ENCODE assay signal across 8 cellular contexts in genomic region chr2:64839844-64840243, GRCh38.
DNase-seq lines count a peak whose midpoint lies in the region; ATAC-seq, FAIRE-seq and TF ChIP-seq lines count a peak whose summit lies in the region.

No MANE protein-coding gene starts in this region.

- ATAC-seq in GM19455 (IDR thresholded peaks at IDR 0.05; ENCODE audit: unreplicated experiment) (peak; percentile 88), HG03457 (IDR thresholded peaks at IDR 0.05; ENCODE audit: unreplicated experiment) (peak; percentile 80), K562 (peak; percentile 31)

- FAIRE-seq in K562 (lab: Jason Lieb, UNC), result no peak

- no peak overlapping the region for H3K56ac ChIP-seq in H9 (ENCODE audit: insufficient read length, low read depth, low read length)

- TF ChIP-seq CTCF in K562 (IDR thresholded peaks at IDR 0.05 in 2 of 3, conservative IDR thresholded peaks at IDR 0.05 in 1 of 3; ENCODE audit: insufficient read depth in 2 of 3, low read depth in 1 of 3, low read length in 3 of 3) (no peak), transverse colon (IDR thresholded peaks at IDR 0.05) (no peak), H9 (conservative IDR thresholded peaks at IDR 0.05) (no peak), Calu3 (IDR thresholded peaks at IDR 0.05; ENCODE audit: unreplicated experiment) (no peak)

- H3K79me1 ChIP-seq in H9 (ENCODE audit: insufficient read depth, low read depth, low read length, poor library complexity, severe bottlenecking), result no peaks in the 10 kb centered on the region

- peaks cover 0 to 2% of the 10 kb centered on the region in 2 experiments; a peak in 1 of 5 replicates for H3K9me3 Mint-ChIP-seq in H9
- H3K9me3 Mint-ChIP-seq in Calu3 (ENCODE audit: low read depth, unreplicated experiment), result no peaks in the 10 kb centered on the region

- no peak overlapping the region for H2BK20ac ChIP-seq in H9 (ENCODE audit: low read depth, low read length, poor library complexity, severe bottlenecking)

- H3K27ac ChIP-seq in K562 (ENCODE audit: extremely low read depth, low read depth, low read length) (no peak overlapping the region), transverse colon (peak overlapping the region; percentile 3 to 77 (median 31)), H9 (ENCODE audit: insufficient read length, low read depth, low read length) (no peak overlapping the region)

- H3K4me3 ChIP-seq in K562 (no peak overlapping the region), transverse colon (no peak overlapping the region)

- H3K23me2 ChIP-seq in H9 (ENCODE audit: insufficient read length, low read depth, low read length, poor library complexity, severe bottlenecking), result no peaks in the 10 kb centered on the region

- intact Hi-C loops in K562 (cut with micrococcal nuclease) (no loop called here), transverse colon (cut with DNase I; ENCODE audit: low total_unique reads) (no loop called here), Calu3 (cut with micrococcal nuclease; ENCODE audit: unreplicated experiment) (loop anchor here (10.0 kb wide), 1 partner anchor 195 kb away; no protein-coding TSS in a partner anchor)

- H2BK15ac ChIP-seq in H9 (ENCODE audit: low read depth, low read length), result no peak overlapping the region

- H4K20me1 ChIP-seq in K562 (replicated peaks; ENCODE audit: control insufficient read depth, insufficient read depth, low read length) (no peaks in the 10 kb centered on the region), H9 (ENCODE audit: control insufficient read depth, insufficient read depth, insufficient read length) (no peaks in the 10 kb centered on the region)

- H3K14ac ChIP-seq in H9 (ENCODE audit: insufficient read depth, low read length), result no peak overlapping the region

- no peak overlapping the region for H4K91ac ChIP-seq in H9 (ENCODE audit: insufficient read length, low read depth, low read length)

- no peaks in the 10 kb centered on the region for H3K36me3 Mint-ChIP-seq in H9 (ENCODE audit: insufficient read depth in 1 of 3, low read depth in 3 of 3)
- H3K36me3 Mint-ChIP-seq in Calu3 (ENCODE audit: insufficient read depth, unreplicated experiment), result no peaks in the 10 kb centered on the region

- TF ChIP-seq RAD21 in K562 (CRISPR knock-in tag; conservative IDR thresholded peaks at IDR 0.05 in 1 of 2, IDR thresholded peaks at IDR 0.05 in 1 of 2), result no peak

- TF ChIP-seq EP300 in K562 (IDR thresholded peaks at IDR 0.05; ENCODE audit: low read length) (no peak), transverse colon (IDR thresholded peaks at IDR 0.05; ENCODE audit: low read depth) (no peak)

- H3K4ac ChIP-seq in H9 (ENCODE audit: low read depth, low read length), result no peak overlapping the region

- no peak overlapping the region for H3T11ph ChIP-seq in H9 (ENCODE audit: low read length)

- H3K27ac Mint-ChIP-seq in H9, result no peak overlapping the region
- no peak overlapping the region for H3K27ac Mint-ChIP-seq in Calu3 (ENCODE audit: unreplicated experiment)

- H3K4me1 Mint-ChIP-seq in H9 (peaks cover 12 to 21% of the 10 kb centered on the region in 2 experiments), Calu3 (ENCODE audit: low read depth, unreplicated experiment) (peaks cover 53% of the 10 kb centered on the region)

- H2AK5ac ChIP-seq in H9 (ENCODE audit: insufficient read length, low read length), result no peak overlapping the region

- no peak overlapping the region; the same call in 1 of the 2 replicates for H3K4me2 ChIP-seq in K562 (ENCODE audit: insufficient read depth, low read length)
- H3K4me2 ChIP-seq in H9 (ENCODE audit: insufficient read depth, insufficient read length, low read length), result no peak overlapping the region

- no peak overlapping the region for H2BK120ac ChIP-seq in H9 (ENCODE audit: low read depth, low read length, poor library complexity, severe bottlenecking)

- TF ChIP-seq POLR2A in K562 (conservative IDR thresholded peaks at IDR 0.05), result no peak
- TF ChIP-seq POLR2A in transverse colon (IDR thresholded peaks at IDR 0.05), result no peak

- no TSS peak for BruUV-seq in K562 (replicated peaks; lab: Mats Ljungman, UMichigan)
- no TSS peak for BruUV-seq in Calu3 (replicated peaks; lab: Mats Ljungman, UMichigan)

- H3K4me1 ChIP-seq in K562 (replicated peaks in 1 of 2; ENCODE audit: control insufficient read depth in 2 of 2, insufficient read depth in 2 of 2, low read length in 2 of 2), result peaks cover 3 to 12% of the 10 kb centered on the region in 2 experiments; a peak in 4 of 5 replicates
- peaks cover 9 to 33% (median 14%) of the 10 kb centered on the region in 4 donors for H3K4me1 ChIP-seq in transverse colon
- H3K4me1 ChIP-seq in H9 (ENCODE audit: insufficient read depth, low read length), result no peaks in the 10 kb centered on the region; the same call in 1 of the 2 replicates

- POLR2A ChIA-PET in K562 (lab: Yijun Ruan, JAX), result interaction anchor here (1.0 kb wide), 1 partner anchor 16 kb away, joined by 4 read pairs; no protein-coding TSS in a partner anchor

- H3K79me2 ChIP-seq in K562 (ENCODE audit: control insufficient read depth, insufficient read depth, low read length) (no peaks in the 10 kb centered on the region), H9 (ENCODE audit: insufficient read depth, low read length) (no peaks in the 10 kb centered on the region)

- H3K9me3 ChIP-seq in K562 (replicated peaks; ENCODE audit: control insufficient read depth, insufficient read depth, low read depth, low read length), result no peaks in the 10 kb centered on the region
- H3K9me3 ChIP-seq in transverse colon, result no peaks in the 10 kb centered on the region
- no peaks in the 10 kb centered on the region for H3K9me3 ChIP-seq in H9 (ENCODE audit: control insufficient read depth, low read depth, low read length)

- H3K4me3 Mint-ChIP-seq in H9 (no peak overlapping the region), Calu3 (ENCODE audit: low read depth, unreplicated experiment) (no peak overlapping the region)

- H3K9ac ChIP-seq in K562 (ENCODE audit: insufficient read depth in 1 of 2, low read depth in 2 of 2, low read length in 2 of 2) (no peak overlapping the region; a peak in 1 of 4 replicates), H9 (ENCODE audit: extremely low read depth, insufficient read length, low read length) (no peak overlapping the region)

- H3K23ac ChIP-seq in H9 (ENCODE audit: insufficient read length, low read depth, low read length), result no peak overlapping the region

- H3K27me3 ChIP-seq in K562 (ENCODE audit: control insufficient read depth in 2 of 2, insufficient read depth in 2 of 2, low read length in 2 of 2) (no peaks in the 10 kb centered on the region), transverse colon (no peaks in the 10 kb centered on the region), H9 (ENCODE audit: insufficient read depth, low read length) (no peaks in the 10 kb centered on the region)

- H2AFZ ChIP-seq in K562 (ENCODE audit: low read depth, low read length) (peak overlapping the region; percentile 82), H9 (ENCODE audit: low read length) (no peak overlapping the region)

- CTCF ChIA-PET in K562 (lab: Yijun Ruan, JAX; ENCODE audit: low intra/inter-chr PET ratio) (no interaction called here), Calu3 (lab: Charles Lee) (interaction anchor here (0.7 to 2.4 kb wide), 6 partner anchors 11 to 232 kb away, joined by 3 to 18 read pairs (median 8); partner anchors contain the start of gene SERTAD2)

- H3K18ac ChIP-seq in H9 (ENCODE audit: insufficient read length, low read depth, low read length), result no peak overlapping the region

- no peaks in the 10 kb centered on the region for H3K9me1 ChIP-seq in K562 (ENCODE audit: control insufficient read depth, insufficient read depth, low read length)

- H4K5ac ChIP-seq in H9 (ENCODE audit: insufficient read length, low read depth, low read length), result no peak overlapping the region

- no peaks in the 10 kb centered on the region for H3K36me3 ChIP-seq in K562 (ENCODE audit: control insufficient read depth, insufficient read depth, low read length)
- no peaks in the 10 kb centered on the region for H3K36me3 ChIP-seq in transverse colon

- H2BK5ac ChIP-seq in H9 (ENCODE audit: insufficient read length, low read length), result no peak overlapping the region

- peaks cover 9% of the 10 kb centered on the region for H3K27me3 Mint-ChIP-seq in H9 (ENCODE audit: low read depth)
- H3K27me3 Mint-ChIP-seq in Calu3 (ENCODE audit: unreplicated experiment), result no peaks in the 10 kb centered on the region

- WGBS in K562 (ENCODE audit: insufficient coverage, low coverage, missing lambda C conversion rate), result 31% methylated on average over 6 of the region's 6 CpGs
- 86% methylated on average over 5 of the region's 6 CpGs; no CpG with 5 or more reads in 1 of the 2 donors for WGBS in transverse colon (ENCODE audit: low coverage in 1 of 2), 2 donors
- no CpG with 5 or more reads among the region's 6 CpGs for WGBS in H9 (ENCODE audit: extremely low coverage, insufficient read length, low lambda C conversion rate)

- H2BK12ac ChIP-seq in H9 (ENCODE audit: insufficient read length, low read depth, low read length), result no peak overlapping the region

- DNase-seq in GF-D8 (lab: John Stamatoyannopoulos, UW) (peak; percentile 50), K562 (ENCODE audit: extremely low read depth in 1 of 4, low spot score in 3 of 4) (no peak), transverse colon (peak; percentile 21), H9 (no peak), Calu3 (no peak), NCI-H187 treated with DMSO at 0.1 percent for 48 hours (lab: John Stamatoyannopoulos, UW) (no peak)

- in situ Hi-C loops in K562 (cut with MboI) (no loop called here), transverse colon (cut with MboI; ENCODE audit: low pct_ligation_motif_present in 1 of 4, low pct_unique_long_range_greater_than_20kb in 1 of 4, low sequenced_read_pairs in 3 of 4) (loop anchor here in 1 of 4 donors (10.0 kb wide), 1 partner anchor 85 kb away; no protein-coding TSS in a partner anchor)

- no peak overlapping the region for H4K8ac ChIP-seq in H9 (replicated peaks; ENCODE audit: insufficient read length, low read depth, low read length)

TF ChIP-seq in K562, 482 proteins besides CTCF, POLR2A, EP300 and RAD21 (continues in another document):
- TF ChIP-seq ZNF76 (CRISPR knock-in tag; IDR thresholded peaks at IDR 0.05; ENCODE audit: borderline replicate concordance) (no peak), ELF2 (CRISPR knock-in tag; IDR thresholded peaks at IDR 0.05) (no peak), TFAM (CRISPR knock-in tag; conservative IDR thresholded peaks at IDR 0.05) (no peak), MXI1 (IDR thresholded peaks at IDR 0.05; ENCODE audit: low read depth, low read length) (no peak), BHLHE40 (IDR thresholded peaks at IDR 0.05; ENCODE audit: low read length) (no peak), ZBTB9 (CRISPR knock-in tag; IDR thresholded peaks at IDR 0.05) (no peak)

Comparison
In these comparisons a context has a peak if more than half of its experiments do, and no peak if none do; other contexts are left out.
1. DNase-seq: peak in GF-D8 (single experiment) and transverse colon (single experiment); none in K562 (0 of 4), H9 (single experiment), Calu3 (single experiment) and NCI-H187 treated with DMSO at 0.1 percent for 48 hours (single experiment).
2. ATAC-seq: peak in every context shown above with its lines; median percentile 88 in GM19455; 80 in HG03457; 31 in K562.
3. H3K27ac ChIP-seq: peak in transverse colon (4 of 4); none in K562 (single experiment) and H9 (single experiment).